Comparison of ENCODE assay signal across 16 cellular contexts in the genomic region with DNA sequence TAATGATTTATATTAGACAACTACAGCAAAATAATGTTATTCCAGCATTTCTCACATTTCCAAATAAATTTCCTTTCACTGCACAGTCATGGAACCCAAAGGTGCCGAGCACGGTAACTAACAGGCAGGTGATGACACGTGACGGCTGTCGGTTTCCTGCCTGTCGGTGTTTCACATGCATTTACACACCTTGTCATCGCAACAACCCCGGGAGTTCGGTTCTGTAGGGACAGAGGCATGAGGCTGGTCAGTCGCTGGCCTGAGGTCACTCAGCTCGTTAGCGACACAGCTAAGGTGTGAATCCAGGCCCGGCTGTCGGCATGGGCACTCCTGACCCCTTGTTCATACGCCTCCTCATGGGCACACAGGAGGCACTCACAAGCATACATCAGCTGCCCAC. TPM values are rescaled to one million over a fixed set of nuclear protein-coding genes. Genes with fewer than 3 reads are reported as not detected.
A peak's percentile ranks its signal among the peaks of the same experiment; 100 is the strongest.
DNase-seq lines count a peak whose midpoint lies in the region; ATAC-seq and TF ChIP-seq lines count a peak whose summit lies in the region.
"Had no signal": no experiment of that assay in that cellular context is flagged by ENCODE, and none has a peak within 500 bp of the region (broad histone marks: within the 10 kb centered on the region; RNA-seq: fewer than 3 reads in every experiment).

No MANE protein-coding gene starts in this region.

- whole genome bisulfite sequencing in heart left ventricle, 4 donors, result 88 to 92% (median 92%) methylated on average over 15 of the region's 15 CpGs

- no peak overlapping the region for H3K4me3 Mint-ChIP-seq in nephron
- H3K4me3 Mint-ChIP-seq in stimulated activated naive B cell treated with anti-CD40 and anti-IgM and Interleukin-4, amounts not matched to agents 10 μg/mL and 1 μg/mL and 100 μg/mL, for 72 hours, result no peak overlapping the region
- H3K4me3 Mint-ChIP-seq: CD8-positive, alpha-beta memory T cell; GM23338 had no signal

- TF ChIP-seq POLR2A in heart left ventricle (IDR thresholded peaks at IDR 0.05), result no peak

- H3K27me3 ChIP-seq in heart left ventricle (no peaks in the 10 kb centered on the region), A673 (replicated peaks; ENCODE audit: insufficient read depth, low read depth, low read length, poor library complexity) (no peaks in the 10 kb centered on the region)
- H3K27me3 ChIP-seq: BLaER1 had no signal

- peak overlapping the region in 2 of 3 experiments; percentile 54 to 85 for H3K27ac Mint-ChIP-seq in nephron
- H3K27ac Mint-ChIP-seq in stimulated activated naive B cell treated with anti-CD40 and anti-IgM and Interleukin-4, amounts not matched to agents 10 μg/mL and 1 μg/mL and 100 μg/mL, for 72 hours, result peak overlapping the region; percentile 20
- H3K27ac Mint-ChIP-seq: GM23338 had no signal

- BruUV-seq in A673 (replicated peaks; lab: Mats Ljungman, UMichigan), result no TSS peak

- DNase-seq in heart left ventricle (no peak), Right ventricle myocardium inferior (ENCODE audit: missing footprints) (no peak), A673 (ENCODE audit: low spot score) (no peak), superior temporal gyrus (ENCODE audit: extremely low spot score) (no peak)
- no peak for DNase-seq in stimulated activated naive B cell treated with anti-CD40 and anti-IgM and Interleukin-4, amounts not matched to agents 10 μg/mL and 1 μg/mL and 100 μg/mL, for 72 hours
- DNase-seq: AML-193, Caco-2, DMS53, GF-D8, H7 had no signal

- peaks cover 23% of the 10 kb centered on the region for H3K36me3 Mint-ChIP-seq in nephron (ENCODE audit: low read depth)
- H3K36me3 Mint-ChIP-seq in stimulated activated naive B cell treated with anti-CD40 and anti-IgM and Interleukin-4, amounts not matched to agents 10 μg/mL and 1 μg/mL and 100 μg/mL, for 72 hours, result peaks cover 17 to 37% of the 10 kb centered on the region in 2 donors

- TF ChIP-seq CTCF in heart left ventricle (IDR thresholded peaks at IDR 0.05) (no peak), A673 (conservative IDR thresholded peaks at IDR 0.05; ENCODE audit: low read depth, low read length) (no peak), nephron (IDR thresholded peaks at IDR 0.05; ENCODE audit: unreplicated experiment in 3 of 3) (no peak)

- no peak overlapping the region for H3K4me3 ChIP-seq in heart left ventricle
- no peak overlapping the region for H3K4me3 ChIP-seq in A673 (ENCODE audit: low read depth, low read length, poor library complexity, severe bottlenecking)
- H3K4me3 ChIP-seq: BLaER1, GM23338 had no signal

- H3K36me3 ChIP-seq in heart left ventricle (peaks cover 0 to 22% (median 7%) of the 10 kb centered on the region in 9 donors), A673 (ENCODE audit: insufficient read depth, low read length, poor library complexity, severe bottlenecking) (peaks cover 21% of the 10 kb centered on the region)

- POLR2A ChIA-PET in A673 (lab: Charles Lee; ENCODE audit: low non-redundant PET), result interaction anchor here (0.6 to 0.7 kb wide), 2 partner anchors 120 to 320 kb away, joined by 8 to 9 read pairs; no protein-coding TSS in a partner anchor

- no peaks in the 10 kb centered on the region for H3K27me3 Mint-ChIP-seq in nephron (ENCODE audit: low read depth)
- H3K27me3 Mint-ChIP-seq in stimulated activated naive B cell treated with anti-CD40 and anti-IgM and Interleukin-4, amounts not matched to agents 10 μg/mL and 1 μg/mL and 100 μg/mL, for 72 hours, result no peaks in the 10 kb centered on the region
- H3K27me3 Mint-ChIP-seq: CD8-positive, alpha-beta memory T cell had no signal

- peaks cover 4 to 81% (median 46%) of the 10 kb centered on the region in 12 donors for H3K4me1 ChIP-seq in heart left ventricle
- peaks cover 59% of the 10 kb centered on the region for H3K4me1 ChIP-seq in A673 (ENCODE audit: insufficient read depth, low read length, poor library complexity, severe bottlenecking)
- H3K4me1 ChIP-seq: Caco-2 had no signal

- peaks cover 56% of the 10 kb centered on the region for H3K4me1 Mint-ChIP-seq in nephron
- H3K4me1 Mint-ChIP-seq in stimulated activated naive B cell treated with anti-CD40 and anti-IgM and Interleukin-4, amounts not matched to agents 10 μg/mL and 1 μg/mL and 100 μg/mL, for 72 hours, result peaks cover 8 to 12% of the 10 kb centered on the region in 2 donors

- H3K27ac ChIP-seq in heart left ventricle, result peak overlapping the region in 10 of 12 donors; percentile 8 to 92 (median 85)
- H3K27ac ChIP-seq in A673 (ENCODE audit: low read depth, low read length, poor library complexity, severe bottlenecking), result peak overlapping the region; percentile 92
- H3K27ac ChIP-seq: 22Rv1 had no signal

- intact Hi-C loops in heart left ventricle (cut with DNase I) (loop anchor here in 2 of 10 donors (10.0 kb wide), 2 partner anchors 61 to 141 kb away; a partner anchor contains a TSS), Right ventricle myocardium inferior (cut with DNase I) (no loop called here), A673 (cut with micrococcal nuclease; ENCODE audit: unreplicated experiment) (no loop called here)

- no peaks in the 10 kb centered on the region for H3K9me3 Mint-ChIP-seq in nephron
- no peaks in the 10 kb centered on the region for H3K9me3 Mint-ChIP-seq in stimulated activated naive B cell treated with anti-CD40 and anti-IgM and Interleukin-4, amounts not matched to agents 10 μg/mL and 1 μg/mL and 100 μg/mL, for 72 hours
- H3K9me3 Mint-ChIP-seq: CD8-positive, alpha-beta memory T cell; GM23338 had no signal

- CTCF ChIA-PET in A673 (lab: Charles Lee), result interaction anchor here (0.6 to 2.4 kb wide), 2 partner anchors 15 to 18 kb away, joined by 4 to 22 read pairs; no protein-coding TSS in a partner anchor

- H3K9me3 ChIP-seq in heart left ventricle (no peaks in the 10 kb centered on the region), A673 (ENCODE audit: low read depth, low read length, poor library complexity, severe bottlenecking) (no peaks in the 10 kb centered on the region)
- H3K9me3 ChIP-seq: BLaER1, Caco-2 had no signal

- ATAC-seq in heart left ventricle (no peak), Right ventricle myocardium inferior (no peak), HG02840 (IDR thresholded peaks at IDR 0.05; ENCODE audit: low FRiP score, unreplicated experiment) (no peak)
- no peak for ATAC-seq in stimulated activated naive B cell treated with anti-CD40 and anti-IgM and Interleukin-4, amounts not matched to agents 10 μg/mL and 1 μg/mL and 100 μg/mL, for 72 hours (replicated peaks)
- ATAC-seq: GM23338 had no signal

RNA-seq across cellular contexts. Expression of a gene that starts 9.9 kb away (rescaled TPM):
- total RNA-seq in heart left ventricle (10 to 100 TPM in 5 of 9 donors, 1 to 10 TPM in 4; 8.2 to 16.4 (median 10.4) TPM), Right ventricle myocardium inferior (10.0 TPM), A673 (2021) (51.7 and 59.1 TPM in 2 replicates)
- 10 to 100 TPM in 1 of 2 donors, 1 to 10 TPM in 1; 7.9 to 14.9 TPM for polyA plus RNA-seq in heart left ventricle

RNA-seq across cellular contexts. Expression of a gene that starts 28.2 kb away (rescaled TPM):
- 100 to 1,000 TPM in 6 of 9 donors, 10 to 100 TPM in 3; 75.2 to 405 (median 125) TPM for total RNA-seq in heart left ventricle
- 100 to 1,000 TPM in 1 of 2 donors, 10 to 100 TPM in 1; 41.3 to 203 TPM for polyA plus RNA-seq in heart left ventricle
- 126 TPM for total RNA-seq in Right ventricle myocardium inferior
- total RNA-seq in A673 (2021), result 104 and 110 TPM in 2 replicates

RNA-seq across cellular contexts. Expression of a gene that starts 59.8 kb away (rescaled TPM):
- total RNA-seq in heart left ventricle (10 to 100 TPM; 15.4 to 34.0 (median 20.7) TPM), Right ventricle myocardium inferior (19.7 TPM), A673 (2021) (116 and 129 TPM in 2 replicates)
- 10 to 100 TPM; 18.8 to 19.1 TPM for polyA plus RNA-seq in heart left ventricle
